ENCODE assay signal across 1 cellular context in genomic region chr9:137114220-137114612, GRCh38.
TF ChIP-seq lines count a peak whose summit lies in the region.

No MANE protein-coding gene starts in this region.

TF ChIP-seq in GM12878, 131 proteins besides CTCF, POLR2A, EP300 and RAD21:
- TF ChIP-seq KLF5 (IDR thresholded peaks at IDR 0.05; ENCODE audit: partially characterized antibody) (no peak), CHD1 (IDR thresholded peaks at IDR 0.05; ENCODE audit: low read depth, low read length) (no peak), NFIC (IDR thresholded peaks at IDR 0.05; ENCODE audit: low read depth, low read length) (no peak), ZBTB33 (IDR thresholded peaks at IDR 0.05) (no peak), CBFB (IDR thresholded peaks at IDR 0.05; ENCODE audit: low read depth) (no peak), ATF2 (IDR thresholded peaks at IDR 0.05; ENCODE audit: low read length) (no peak), ZSCAN29 (IDR thresholded peaks at IDR 0.05) (no peak), BMI1 (IDR thresholded peaks at IDR 0.05; ENCODE audit: borderline replicate concordance) (no peak), CEBPZ (IDR thresholded peaks at IDR 0.05; ENCODE audit: low read depth, low read length) (no peak), ZNF622 (IDR thresholded peaks at IDR 0.05) (no peak), DPF2 (IDR thresholded peaks at IDR 0.05) (no peak)
